9 cellular contexts compared by ENCODE assay signal in genomic region chr22:35835998-35836691, GRCh38.
DNase-seq lines count a peak whose midpoint lies in the region; ATAC-seq, FAIRE-seq and TF ChIP-seq lines count a peak whose summit lies in the region.
"Had no signal": no experiment of that assay in that cellular context is flagged by ENCODE, and none has a peak within 500 bp of the region (broad histone marks: within the 10 kb centered on the region; RNA-seq: fewer than 3 reads in every experiment).

No MANE protein-coding gene starts in this region.

- no peaks in the 10 kb centered on the region for H3K27me3 ChIP-seq in GM23248 (replicated peaks; ENCODE audit: insufficient read depth)
- H3K27me3 ChIP-seq in astrocyte (ENCODE audit: insufficient read depth, low read length) = no peaks in the 10 kb centered on the region
- H3K27me3 ChIP-seq in skeletal muscle tissue (ENCODE audit: control insufficient read depth in 3 of 3, insufficient read depth in 3 of 3, low read length in 3 of 3) = no peaks in the 10 kb centered on the region

- WGBS in GM23248 (ENCODE audit: low coverage in 1 of 2, low lambda C conversion rate in 2 of 2, missing lambda C conversion rate in 2 of 2), 2 experiments = 1% methylated on average over 6 of the region's 6 CpGs

- ATAC-seq in HG03571 (IDR thresholded peaks at IDR 0.05; ENCODE audit: unreplicated experiment) = no peak

- H3K9me3 Mint-ChIP-seq in astrocyte (ENCODE audit: unreplicated experiment) = no peaks in the 10 kb centered on the region
- H3K9me3 Mint-ChIP-seq in activated naive CD4-positive, alpha-beta T cell treated with anti-CD3 and anti-CD28 coated beads for 36 hours = no peaks in the 10 kb centered on the region
- H3K9me3 Mint-ChIP-seq: activated B cell treated with CpG ODN at 0.5 μM for 24 hours had no signal

- 0 out of 2 replicates have a peak, but pooled peaks cover 9% of the 10 kb centered on the region for H3K36me3 ChIP-seq in GM23248 (ENCODE audit: low read depth)
- no peaks in the 10 kb centered on the region for H3K36me3 ChIP-seq in astrocyte (ENCODE audit: insufficient read depth, low read length)
- no peaks in the 10 kb centered on the region for H3K36me3 ChIP-seq in skeletal muscle tissue (ENCODE audit: control insufficient read depth in 3 of 3, insufficient read depth in 3 of 3, low read length in 3 of 3)

- DNase-seq in GM23248 (peak; percentile 92), NCI-H2171 treated with DMSO at 0.1 percent for 48 hours (lab: John Stamatoyannopoulos, UW) (peak; percentile 61), astrocyte (ENCODE audit: low read depth) (peak; percentile 90), posterior vena cava (ENCODE audit: low spot score) (no peak)
- no peak for DNase-seq in activated naive CD4-positive, alpha-beta T cell treated with anti-CD3 and anti-CD28 coated beads for 36 hours
- DNase-seq: activated B cell treated with CpG ODN at 0.5 μM for 24 hours had no signal

- TF ChIP-seq CTCF in astrocyte (IDR thresholded peaks at IDR 0.05; ENCODE audit: insufficient read depth, low read depth, low read length) = no peak

- H3K79me2 ChIP-seq in GM23248 (ENCODE audit: insufficient read depth) (peaks cover 88% of the 10 kb centered on the region), astrocyte (ENCODE audit: insufficient read depth, low read length) (peaks cover 84% of the 10 kb centered on the region)

- no peak overlapping the region for H2AFZ ChIP-seq in GM23248
- H2AFZ ChIP-seq in astrocyte (ENCODE audit: low read depth, low read length) = no peak overlapping the region

- H3K36me3 Mint-ChIP-seq in astrocyte (ENCODE audit: low read depth, unreplicated experiment) = peaks cover 3% of the 10 kb centered on the region
- no peaks in the 10 kb centered on the region for H3K36me3 Mint-ChIP-seq in activated naive CD4-positive, alpha-beta T cell treated with anti-CD3 and anti-CD28 coated beads for 36 hours (ENCODE audit: low read depth)

- peak overlapping the region; percentile 97 for H3K4me3 ChIP-seq in GM23248
- H3K4me3 ChIP-seq in astrocyte (ENCODE audit: insufficient read depth, low read depth, low read length) = peak overlapping the region; percentile 92
- peak overlapping the region; percentile 58 for H3K4me3 ChIP-seq in iPS-11a (ENCODE audit: low read depth, low read length)
- peak overlapping the region; percentile 58 to 73 (median 73) for H3K4me3 ChIP-seq in skeletal muscle tissue (ENCODE audit: low read length in 3 of 3)

- peak overlapping the region; percentile 100 for H3K4me2 ChIP-seq in GM23248 (ENCODE audit: unreplicated experiment)
- H3K4me2 ChIP-seq in astrocyte (ENCODE audit: low read length) = peak overlapping the region; percentile 100

- peaks cover 69% of the 10 kb centered on the region for H3F3A ChIP-seq in GM23248 (ENCODE audit: insufficient read depth)

- CTCF ChIA-PET in activated naive CD4-positive, alpha-beta T cell treated with anti-CD3 and anti-CD28 coated beads for 36 hours (lab: Charles Lee) = no interaction called here

- peaks cover 52% of the 10 kb centered on the region for H3K4me1 ChIP-seq in GM23248 (ENCODE audit: insufficient read depth)
- peaks cover 38% of the 10 kb centered on the region for H3K4me1 ChIP-seq in astrocyte (ENCODE audit: insufficient read depth, low read length)
- H3K4me1 ChIP-seq in skeletal muscle tissue (ENCODE audit: control insufficient read depth in 3 of 3, insufficient read depth in 3 of 3, low read length in 3 of 3) = peaks cover 42 to 58% (median 55%) of the 10 kb centered on the region in 3 donors

- peak overlapping the region; percentile 98 for H3K27ac Mint-ChIP-seq in astrocyte (ENCODE audit: unreplicated experiment)
- no peak overlapping the region for H3K27ac Mint-ChIP-seq in activated naive CD4-positive, alpha-beta T cell treated with anti-CD3 and anti-CD28 coated beads for 36 hours
- H3K27ac Mint-ChIP-seq: activated B cell treated with CpG ODN at 0.5 μM for 24 hours had no signal

- no peaks in the 10 kb centered on the region for H3K27me3 Mint-ChIP-seq in astrocyte (ENCODE audit: low read depth, unreplicated experiment)
- H3K27me3 Mint-ChIP-seq in activated naive CD4-positive, alpha-beta T cell treated with anti-CD3 and anti-CD28 coated beads for 36 hours (ENCODE audit: low read depth) = peaks cover 8% of the 10 kb centered on the region

- H3K9ac ChIP-seq in GM23248 (peak overlapping the region; percentile 82), astrocyte (ENCODE audit: low read length) (peak overlapping the region; percentile 87), skeletal muscle tissue (ENCODE audit: low read depth in 1 of 3, low read length in 3 of 3) (peak overlapping the region; percentile 13 to 74 (median 64))

- H3K27ac ChIP-seq in GM23248 = peak overlapping the region; percentile 95
- peak overlapping the region; percentile 92 for H3K27ac ChIP-seq in astrocyte (ENCODE audit: low read depth, low read length)
- peak overlapping the region; percentile 68 for H3K27ac ChIP-seq in skeletal muscle tissue (ENCODE audit: low read depth, low read length)

- H3K4me3 Mint-ChIP-seq in astrocyte (ENCODE audit: unreplicated experiment) = peak overlapping the region; percentile 97
- H3K4me3 Mint-ChIP-seq in activated naive CD4-positive, alpha-beta T cell treated with anti-CD3 and anti-CD28 coated beads for 36 hours = no peak overlapping the region
- H3K4me3 Mint-ChIP-seq: activated B cell treated with CpG ODN at 0.5 μM for 24 hours had no signal

- FAIRE-seq in astrocyte (lab: Jason Lieb, UNC) = peak; percentile 89

- H3K4me1 Mint-ChIP-seq in astrocyte (ENCODE audit: low read depth, unreplicated experiment) = peaks cover 33% of the 10 kb centered on the region
- peaks cover 27% of the 10 kb centered on the region for H3K4me1 Mint-ChIP-seq in activated naive CD4-positive, alpha-beta T cell treated with anti-CD3 and anti-CD28 coated beads for 36 hours (ENCODE audit: low read depth)

- H4K20me1 ChIP-seq in GM23248 (ENCODE audit: insufficient read depth) = no peaks in the 10 kb centered on the region
- peaks cover 66% of the 10 kb centered on the region for H4K20me1 ChIP-seq in astrocyte (ENCODE audit: insufficient read depth, low read length)

- intact Hi-C loops in posterior vena cava (cut with DNase I) = loop anchor here in 1 of 2 donors (10.0 kb wide), 1 partner anchor 51 kb away; no protein-coding TSS in a partner anchor
- intact Hi-C loops in activated naive CD4-positive, alpha-beta T cell treated with anti-CD3 and anti-CD28 coated beads for 36 hours (cut with micrococcal nuclease) = loop anchor here (10.0 kb wide), 1 partner anchor 289 kb away; no protein-coding TSS in a partner anchor

- in situ Hi-C loops in GM23248 (cut with MboI) = no loop called here

- H3K9me3 ChIP-seq in GM23248 (ENCODE audit: low read depth) (no peaks in the 10 kb centered on the region), astrocyte (ENCODE audit: insufficient read depth, low read depth, low read length) (no peaks in the 10 kb centered on the region), skeletal muscle tissue (ENCODE audit: control insufficient read depth in 3 of 3, low read length in 3 of 3) (no peaks in the 10 kb centered on the region)

- no peaks in the 10 kb centered on the region for H3K9me2 ChIP-seq in GM23248 (ENCODE audit: insufficient read depth)

Comparison
In these comparisons a context has a peak if more than half of its experiments do, and no peak if none do; other contexts are left out.
1. DNase-seq: peak in GM23248 (single experiment), NCI-H2171 treated with DMSO at 0.1 percent for 48 hours (single experiment) and astrocyte (single experiment); none in posterior vena cava (single experiment) and activated naive CD4-positive, alpha-beta T cell treated with anti-CD3 and anti-CD28 coated beads for 36 hours (single experiment).
2. Peak in every context shown above with its lines, with median percentiles within 50 percentile points of each other: H3K27ac ChIP-seq, H3K4me3 ChIP-seq and H3K9ac ChIP-seq.